22 cellular contexts compared by ENCODE assay signal in the genomic region with DNA sequence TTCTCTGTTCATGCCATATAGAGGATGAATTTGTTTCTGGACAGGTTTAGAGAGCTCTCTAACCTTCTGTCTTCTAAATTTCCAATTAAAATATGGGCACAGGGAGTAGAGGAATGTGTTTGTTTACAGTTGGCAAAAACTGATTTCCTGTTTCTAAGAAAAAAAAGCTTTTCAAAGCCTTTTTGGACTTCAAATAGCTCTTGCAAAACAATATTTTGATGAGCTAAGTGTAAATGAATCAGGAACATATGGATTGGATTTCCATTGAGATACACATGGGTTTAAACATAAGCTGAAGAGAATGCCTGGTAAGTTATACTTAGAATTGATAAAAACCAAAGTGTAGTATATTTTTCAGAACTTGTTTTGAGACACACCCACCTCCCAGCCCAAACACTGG.
DNase-seq lines count a peak whose midpoint lies in the region; ATAC-seq, FAIRE-seq and TF ChIP-seq lines count a peak whose summit lies in the region.
"Had no signal": no experiment of that assay in that cellular context is flagged by ENCODE, and none has a peak within 500 bp of the region (broad histone marks: within the 10 kb centered on the region; RNA-seq: fewer than 3 reads in every experiment).

No MANE protein-coding gene starts in this region.

- H3K36me3 Mint-ChIP-seq in HFFc6 (ENCODE audit: low read depth) (no peaks in the 10 kb centered on the region; the same call in 1 of the 2 replicates), progenitor cell of endocrine pancreas (ENCODE audit: insufficient read depth) (no peaks in the 10 kb centered on the region)
- no peaks in the 10 kb centered on the region for H3K36me3 Mint-ChIP-seq in activated T-cell treated with anti-CD3 and anti-CD28 coated beads, Interleukin-2, amount 50 U/mL, for 24 hours (ENCODE audit: low read depth)
- H3K36me3 Mint-ChIP-seq: activated naive CD8-positive, alpha-beta T cell treated with anti-CD3 and anti-CD28 coated beads, Interleukin-2, amount 10 ng/mL, durations not matched to agents 7 days and 5 days; IgD-negative memory B cell had no signal

- no peaks in the 10 kb centered on the region for H3K36me3 ChIP-seq in kidney (ENCODE audit: control insufficient read depth in 1 of 2, insufficient read depth in 2 of 2, low read length in 2 of 2)
- H3K36me3 ChIP-seq: BLaER1 treated with 17β-estradiol and CSF1 and Interleukin-3, amounts not matched to agents 10 nM and 100 nM; MG63; tibial artery had no signal

- H3K4me1 Mint-ChIP-seq in HFFc6 (ENCODE audit: low read depth), result peaks cover 72% of the 10 kb centered on the region
- H3K4me1 Mint-ChIP-seq in progenitor cell of endocrine pancreas (ENCODE audit: low read depth), result peaks cover 1% of the 10 kb centered on the region
- no peaks in the 10 kb centered on the region for H3K4me1 Mint-ChIP-seq in activated T-cell treated with anti-CD3 and anti-CD28 coated beads, Interleukin-2, amount 50 U/mL, for 24 hours (ENCODE audit: low read depth)
- H3K4me1 Mint-ChIP-seq: activated CD4-positive, alpha-beta T cell treated with anti-CD3 and anti-CD28 coated beads, Interleukin-2, amount 10 ng/mL, durations not matched to agents 24 days and 14 days; activated naive CD8-positive, alpha-beta T cell treated with anti-CD3 and anti-CD28 coated beads, Interleukin-2, amount 10 ng/mL, durations not matched to agents 7 days and 5 days; IgD-negative memory B cell; stimulated activated naive CD8-positive, alpha-beta T cell treated with anti-CD3 and anti-CD28 coated beads, Interleukin-15, amount 100 ng/mL, for 72 hours had no signal

- H3K27me3 ChIP-seq in foreskin keratinocyte, result no peaks in the 10 kb centered on the region
- H3K27me3 ChIP-seq: BLaER1 treated with 17β-estradiol and CSF1 and Interleukin-3, amounts not matched to agents 10 nM and 100 nM; MG63; tibial artery had no signal

- peak overlapping the region; percentile 90 for H3K27ac ChIP-seq in foreskin keratinocyte
- H3K27ac ChIP-seq in kidney (ENCODE audit: low read depth in 2 of 2, low read length in 2 of 2), result no peak overlapping the region
- H3K27ac ChIP-seq: BLaER1 treated with 17β-estradiol and CSF1 and Interleukin-3, amounts not matched to agents 10 nM and 100 nM; tibial artery had no signal

- no peaks in the 10 kb centered on the region for H3K9me3 ChIP-seq in kidney (ENCODE audit: control insufficient read depth in 1 of 2, low read length in 2 of 2)
- H3K9me3 ChIP-seq: BLaER1 treated with 17β-estradiol and CSF1 and Interleukin-3, amounts not matched to agents 10 nM and 100 nM; MG63; tibial artery had no signal

- no peak for ATAC-seq in foreskin keratinocyte
- ATAC-seq: stimulated activated naive CD8-positive, alpha-beta T cell treated with anti-CD3 and anti-CD28 coated beads, Interleukin-15, amount 100 ng/mL, for 72 hours had no signal

- no peak for FAIRE-seq in kidney (lab: Jason Lieb, UNC)
- FAIRE-seq: RCC 7860 had no signal

- no peak overlapping the region for H3K4me3 ChIP-seq in AG10803 (ENCODE audit: low read length)
- no peak overlapping the region for H3K4me3 ChIP-seq in cardiac fibroblast (replicated peaks in 1 of 2; ENCODE audit: low read depth in 2 of 2, low read length in 2 of 2)
- H3K4me3 ChIP-seq in kidney (ENCODE audit: low read length in 2 of 2), result no peak overlapping the region
- H3K4me3 ChIP-seq: BLaER1 treated with 17β-estradiol and CSF1 and Interleukin-3, amounts not matched to agents 10 nM and 100 nM; MG63; tibial artery had no signal

- peaks cover 41% of the 10 kb centered on the region for H3K4me1 ChIP-seq in foreskin keratinocyte
- no peaks in the 10 kb centered on the region for H3K4me1 ChIP-seq in kidney (ENCODE audit: control insufficient read depth in 1 of 2, insufficient read depth in 1 of 2, low read depth in 1 of 2, low read length in 2 of 2)

- DNase-seq in AG10803 (ENCODE audit: low read depth), result peak; percentile 81
- peak; percentile 10 for DNase-seq in HFFc6
- DNase-seq in cardiac fibroblast (ENCODE audit: low read depth in 2 of 2), result peak; percentile 25 to 40
- no peak for DNase-seq in foreskin keratinocyte
- DNase-seq in kidney, result no peak
- DNase-seq in progenitor cell of endocrine pancreas (ENCODE audit: low spot score, unreplicated experiment), result no peak
- no peak for DNase-seq in activated T-cell treated with anti-CD3 and anti-CD28 coated beads, Interleukin-2, amount 50 U/mL, for 24 hours
- no peak for DNase-seq in activated gamma-delta T cell (lab: John Stamatoyannopoulos, UW)
- DNase-seq: activated CD4-positive, alpha-beta T cell treated with anti-CD3 and anti-CD28 coated beads, Interleukin-2, amount 10 ng/mL, durations not matched to agents 24 days and 14 days; activated naive CD8-positive, alpha-beta T cell treated with anti-CD3 and anti-CD28 coated beads, Interleukin-2, amount 10 ng/mL, durations not matched to agents 7 days and 5 days; Calu3; MG63; NCI-H1436; NCI-H510A treated with DMSO at 0.1 percent for 48 hours; retina; stimulated activated naive CD8-positive, alpha-beta T cell treated with anti-CD3 and anti-CD28 coated beads, Interleukin-15, amount 100 ng/mL, for 72 hours; tibial artery had no signal

- H3K9me3 Mint-ChIP-seq in HFFc6 (no peaks in the 10 kb centered on the region), progenitor cell of endocrine pancreas (ENCODE audit: low read depth) (no peaks in the 10 kb centered on the region)
- no peaks in the 10 kb centered on the region for H3K9me3 Mint-ChIP-seq in activated T-cell treated with anti-CD3 and anti-CD28 coated beads, Interleukin-2, amount 50 U/mL, for 24 hours
- H3K9me3 Mint-ChIP-seq: activated CD4-positive, alpha-beta T cell treated with anti-CD3 and anti-CD28 coated beads, Interleukin-2, amount 10 ng/mL, durations not matched to agents 24 days and 14 days; activated naive CD8-positive, alpha-beta T cell treated with anti-CD3 and anti-CD28 coated beads, Interleukin-2, amount 10 ng/mL, durations not matched to agents 7 days and 5 days; activated T-helper 1 cell treated with anti-CD3 and anti-CD28 coated beads, Interleukin-12 subunit alpha, Interleukin-12 subunit beta, Interleukin-2, Interleukin-4 antibody, amounts not matched to agents 30 ng/mL and 10 ng/mL and 1 ng/mL, durations not matched to agents 14 hours and 24 hours and 36 hours; IgD-negative memory B cell; stimulated activated naive CD8-positive, alpha-beta T cell treated with anti-CD3 and anti-CD28 coated beads, Interleukin-15, amount 100 ng/mL, for 72 hours had no signal

- intact Hi-C loops in kidney (cut with DNase I), result no loop called here

- H3K4me3 Mint-ChIP-seq in HFFc6 (no peak overlapping the region), progenitor cell of endocrine pancreas (ENCODE audit: low read depth) (no peak overlapping the region)
- H3K4me3 Mint-ChIP-seq in activated T-cell treated with anti-CD3 and anti-CD28 coated beads, Interleukin-2, amount 50 U/mL, for 24 hours, result no peak overlapping the region
- H3K4me3 Mint-ChIP-seq: activated CD4-positive, alpha-beta T cell treated with anti-CD3 and anti-CD28 coated beads, Interleukin-2, amount 10 ng/mL, durations not matched to agents 24 days and 14 days; activated naive CD8-positive, alpha-beta T cell treated with anti-CD3 and anti-CD28 coated beads, Interleukin-2, amount 10 ng/mL, durations not matched to agents 7 days and 5 days; activated T-helper 1 cell treated with anti-CD3 and anti-CD28 coated beads, Interleukin-12 subunit alpha, Interleukin-12 subunit beta, Interleukin-2, Interleukin-4 antibody, amounts not matched to agents 30 ng/mL and 10 ng/mL and 1 ng/mL, durations not matched to agents 14 hours and 24 hours and 36 hours; dendritic cell treated with granulocyte-macrophage colony-stimulating factor and Interleukin-4, amounts not matched to agents 40 ng/mL and 50 ng/mL, for 4 days; IgD-negative memory B cell; stimulated activated naive CD8-positive, alpha-beta T cell treated with anti-CD3 and anti-CD28 coated beads, Interleukin-15, amount 100 ng/mL, for 72 hours had no signal

- no peak overlapping the region for H3K9ac ChIP-seq in kidney (ENCODE audit: low read length in 2 of 2)
- H3K9ac ChIP-seq: BLaER1 treated with 17β-estradiol and CSF1 and Interleukin-3, amounts not matched to agents 10 nM and 100 nM had no signal

- no peaks in the 10 kb centered on the region for H3K27me3 Mint-ChIP-seq in HFFc6 (ENCODE audit: insufficient read depth)
- no peaks in the 10 kb centered on the region for H3K27me3 Mint-ChIP-seq in progenitor cell of endocrine pancreas
- H3K27me3 Mint-ChIP-seq in activated T-cell treated with anti-CD3 and anti-CD28 coated beads, Interleukin-2, amount 50 U/mL, for 24 hours, result peaks cover 5% of the 10 kb centered on the region
- H3K27me3 Mint-ChIP-seq: activated CD4-positive, alpha-beta T cell treated with anti-CD3 and anti-CD28 coated beads, Interleukin-2, amount 10 ng/mL, durations not matched to agents 24 days and 14 days; activated naive CD8-positive, alpha-beta T cell treated with anti-CD3 and anti-CD28 coated beads, Interleukin-2, amount 10 ng/mL, durations not matched to agents 7 days and 5 days; dendritic cell treated with granulocyte-macrophage colony-stimulating factor and Interleukin-4, amounts not matched to agents 40 ng/mL and 50 ng/mL, for 4 days; IgD-negative memory B cell; stimulated activated naive CD8-positive, alpha-beta T cell treated with anti-CD3 and anti-CD28 coated beads, Interleukin-15, amount 100 ng/mL, for 72 hours had no signal

- no peak overlapping the region for H3K27ac Mint-ChIP-seq in HFFc6
- H3K27ac Mint-ChIP-seq in progenitor cell of endocrine pancreas, result no peak overlapping the region
- no peak overlapping the region for H3K27ac Mint-ChIP-seq in activated T-cell treated with anti-CD3 and anti-CD28 coated beads, Interleukin-2, amount 50 U/mL, for 24 hours
- H3K27ac Mint-ChIP-seq: activated CD4-positive, alpha-beta T cell treated with anti-CD3 and anti-CD28 coated beads, Interleukin-2, amount 10 ng/mL, durations not matched to agents 24 days and 14 days; activated naive CD8-positive, alpha-beta T cell treated with anti-CD3 and anti-CD28 coated beads, Interleukin-2, amount 10 ng/mL, durations not matched to agents 7 days and 5 days; activated T-helper 1 cell treated with anti-CD3 and anti-CD28 coated beads, Interleukin-12 subunit alpha, Interleukin-12 subunit beta, Interleukin-2, Interleukin-4 antibody, amounts not matched to agents 30 ng/mL and 10 ng/mL and 1 ng/mL, durations not matched to agents 14 hours and 24 hours and 36 hours; dendritic cell treated with granulocyte-macrophage colony-stimulating factor and Interleukin-4, amounts not matched to agents 40 ng/mL and 50 ng/mL, for 4 days; IgD-negative memory B cell; stimulated activated naive CD8-positive, alpha-beta T cell treated with anti-CD3 and anti-CD28 coated beads, Interleukin-15, amount 100 ng/mL, for 72 hours had no signal

- TF ChIP-seq CTCF in AG10803 (conservative IDR thresholded peaks at IDR 0.05; ENCODE audit: low read length), result no peak
- no peak for TF ChIP-seq CTCF in HFFc6 (IDR thresholded peaks at IDR 0.05)
- no peak for TF ChIP-seq CTCF in cardiac fibroblast (IDR thresholded peaks at IDR 0.05; ENCODE audit: low read depth, low read length)
- no peak for TF ChIP-seq CTCF in foreskin keratinocyte (conservative IDR thresholded peaks at IDR 0.05)
- no peak for TF ChIP-seq CTCF in kidney (IDR thresholded peaks at IDR 0.05; ENCODE audit: borderline replicate concordance, extremely low read depth, insufficient read depth)
- TF ChIP-seq CTCF in progenitor cell of endocrine pancreas (IDR thresholded peaks at IDR 0.05; ENCODE audit: unreplicated experiment), result no peak

Comparison
In these comparisons a context has a peak if more than half of its experiments do, and no peak if none do; other contexts are left out.
1. DNase-seq: peak in AG10803 (single experiment), HFFc6 (single experiment) and cardiac fibroblast (2 of 2); none in foreskin keratinocyte (0 of 2), kidney (single experiment), progenitor cell of endocrine pancreas (single experiment), activated T-cell treated with anti-CD3 and anti-CD28 coated beads, Interleukin-2, amount 50 U/mL, for 24 hours (single experiment) and activated gamma-delta T cell (single experiment).